Comparison of ENCODE assay signal across 8 cellular contexts in genomic region chr1:50968021-50968883, GRCh38. TPM values are rescaled to one million over a fixed set of nuclear protein-coding genes. Genes with fewer than 3 reads are reported as not detected.
A peak's percentile ranks its signal among the peaks of the same experiment; 100 is the strongest.
DNase-seq lines count a peak whose midpoint lies in the region; ATAC-seq and TF ChIP-seq lines count a peak whose summit lies in the region.

No MANE protein-coding gene starts in this region.

- peak overlapping the region; percentile 95 for H3K4me3 Mint-ChIP-seq in activated T-helper 2 cell treated with anti-CD3 and anti-CD28 coated beads, Interferon-gamma antibody, Interleukin-2, Interleukin-4, amounts not matched to agents 10 μg/mL and 5 μg/mL and 100 μg/mL, durations not matched to agents 14 hours and 24 hours and 36 hours (ENCODE audit: low read depth)
- peak overlapping the region; percentile 88 to 95 (median 93) for H3K4me3 Mint-ChIP-seq in nephron
- H3K4me3 Mint-ChIP-seq in stimulated activated naive CD8-positive, alpha-beta T cell treated with anti-CD3 and anti-CD28 coated beads, Interleukin-15, Interleukin-2, amounts not matched to agents 100 ng/mL and 50 ng/mL, for 24 hours = peak overlapping the region; percentile 91

- DNase-seq in DMS79 (lab: John Stamatoyannopoulos, UW) (peak; percentile 87), Karpas-422 (peak; percentile 94), RKO (ENCODE audit: low spot score) (peak; percentile 87), fibroblast of peridontal ligament (ENCODE audit: extremely low read depth) (peak; percentile 88)
- peak; percentile 84 for DNase-seq in activated T-helper 2 cell treated with anti-CD3 and anti-CD28 coated beads, Interferon-gamma antibody, Interleukin-2, Interleukin-4, amounts not matched to agents 10 μg/mL and 5 μg/mL and 100 μg/mL, durations not matched to agents 14 hours and 24 hours and 36 hours (ENCODE audit: low spot score)

- peak overlapping the region; percentile 90 for H3K27ac ChIP-seq in Karpas-422 (ENCODE audit: low read length)

- no peaks in the 10 kb centered on the region for H3K9me3 Mint-ChIP-seq in activated T-helper 2 cell treated with anti-CD3 and anti-CD28 coated beads, Interferon-gamma antibody, Interleukin-2, Interleukin-4, amounts not matched to agents 10 μg/mL and 5 μg/mL and 100 μg/mL, durations not matched to agents 14 hours and 24 hours and 36 hours
- no peaks in the 10 kb centered on the region for H3K9me3 Mint-ChIP-seq in nephron
- no peaks in the 10 kb centered on the region for H3K9me3 Mint-ChIP-seq in stimulated activated naive CD8-positive, alpha-beta T cell treated with anti-CD3 and anti-CD28 coated beads, Interleukin-15, Interleukin-2, amounts not matched to agents 100 ng/mL and 50 ng/mL, for 24 hours

- H3K79me2 ChIP-seq in Karpas-422 (ENCODE audit: low read length) = peaks cover 27% of the 10 kb centered on the region

- TF ChIP-seq CTCF in nephron (IDR thresholded peaks at IDR 0.05; ENCODE audit: unreplicated experiment in 3 of 3) = peak; percentile 35 to 63 (median 51)

- H3K27me3 Mint-ChIP-seq in activated T-helper 2 cell treated with anti-CD3 and anti-CD28 coated beads, Interferon-gamma antibody, Interleukin-2, Interleukin-4, amounts not matched to agents 10 μg/mL and 5 μg/mL and 100 μg/mL, durations not matched to agents 14 hours and 24 hours and 36 hours (ENCODE audit: low read depth) = peaks cover 13% of the 10 kb centered on the region
- H3K27me3 Mint-ChIP-seq in nephron (ENCODE audit: low read depth) = peaks cover 87% of the 10 kb centered on the region
- peaks cover 10% of the 10 kb centered on the region for H3K27me3 Mint-ChIP-seq in stimulated activated naive CD8-positive, alpha-beta T cell treated with anti-CD3 and anti-CD28 coated beads, Interleukin-15, Interleukin-2, amounts not matched to agents 100 ng/mL and 50 ng/mL, for 24 hours

- H3K27ac Mint-ChIP-seq in activated T-helper 2 cell treated with anti-CD3 and anti-CD28 coated beads, Interferon-gamma antibody, Interleukin-2, Interleukin-4, amounts not matched to agents 10 μg/mL and 5 μg/mL and 100 μg/mL, durations not matched to agents 14 hours and 24 hours and 36 hours = peak overlapping the region; percentile 96
- H3K27ac Mint-ChIP-seq in nephron = peak overlapping the region in 1 of 3 experiments; percentile 77
- H3K27ac Mint-ChIP-seq in stimulated activated naive CD8-positive, alpha-beta T cell treated with anti-CD3 and anti-CD28 coated beads, Interleukin-15, Interleukin-2, amounts not matched to agents 100 ng/mL and 50 ng/mL, for 24 hours = peak overlapping the region; percentile 97

- H3K36me3 ChIP-seq in Karpas-422 (ENCODE audit: insufficient read depth, low read length) = no peaks in the 10 kb centered on the region

- peaks cover 19% of the 10 kb centered on the region for H3K36me3 Mint-ChIP-seq in activated T-helper 2 cell treated with anti-CD3 and anti-CD28 coated beads, Interferon-gamma antibody, Interleukin-2, Interleukin-4, amounts not matched to agents 10 μg/mL and 5 μg/mL and 100 μg/mL, durations not matched to agents 14 hours and 24 hours and 36 hours (ENCODE audit: low read depth)
- no peaks in the 10 kb centered on the region for H3K36me3 Mint-ChIP-seq in nephron (ENCODE audit: low read depth)
- H3K36me3 Mint-ChIP-seq in stimulated activated naive CD8-positive, alpha-beta T cell treated with anti-CD3 and anti-CD28 coated beads, Interleukin-15, Interleukin-2, amounts not matched to agents 100 ng/mL and 50 ng/mL, for 24 hours (ENCODE audit: low read depth) = no peaks in the 10 kb centered on the region

- H3K4me3 ChIP-seq in Karpas-422 (ENCODE audit: low read length) = peak overlapping the region; percentile 84

- no peaks in the 10 kb centered on the region for H3K27me3 ChIP-seq in Karpas-422 (ENCODE audit: low read length)

- H3K9me3 ChIP-seq in Karpas-422 (ENCODE audit: low read length) = no peaks in the 10 kb centered on the region

- peaks cover 39% of the 10 kb centered on the region for H3K4me1 ChIP-seq in Karpas-422 (ENCODE audit: low read length)

- intact Hi-C loops in activated T-helper 2 cell treated with anti-CD3 and anti-CD28 coated beads, Interferon-gamma antibody, Interleukin-2, Interleukin-4, amounts not matched to agents 10 μg/mL and 5 μg/mL and 100 μg/mL, durations not matched to agents 14 hours and 24 hours and 36 hours (cut with micrococcal nuclease) = loop anchor here (1.0 to 10.0 kb wide), 4 partner anchors 8 to 547 kb away; partner anchors contain the start of genes EPS15 and FAF1

- H2AFZ ChIP-seq in Karpas-422 (ENCODE audit: low read length) = peak overlapping the region; percentile 100

- H3K4me1 Mint-ChIP-seq in activated T-helper 2 cell treated with anti-CD3 and anti-CD28 coated beads, Interferon-gamma antibody, Interleukin-2, Interleukin-4, amounts not matched to agents 10 μg/mL and 5 μg/mL and 100 μg/mL, durations not matched to agents 14 hours and 24 hours and 36 hours (ENCODE audit: low read depth) = peaks cover 23% of the 10 kb centered on the region
- peaks cover 14% of the 10 kb centered on the region for H3K4me1 Mint-ChIP-seq in nephron
- peaks cover 27% of the 10 kb centered on the region for H3K4me1 Mint-ChIP-seq in stimulated activated naive CD8-positive, alpha-beta T cell treated with anti-CD3 and anti-CD28 coated beads, Interleukin-15, Interleukin-2, amounts not matched to agents 100 ng/mL and 50 ng/mL, for 24 hours (ENCODE audit: low read depth)

- H3K9ac ChIP-seq in Karpas-422 (ENCODE audit: low read length) = peak overlapping the region; percentile 97

- H3K9me2 ChIP-seq in Karpas-422 (replicated peaks; ENCODE audit: insufficient read depth, low read length) = no peaks in the 10 kb centered on the region

- no peaks in the 10 kb centered on the region for H4K20me1 ChIP-seq in Karpas-422 (ENCODE audit: insufficient read depth, low read depth, low read length)

- ATAC-seq in GM21786 (IDR thresholded peaks at IDR 0.05; ENCODE audit: unreplicated experiment) = peak; percentile 66

- H3K4me2 ChIP-seq in Karpas-422 (ENCODE audit: low read depth, low read length, poor library complexity, severe bottlenecking) = peak overlapping the region; percentile 97

RNA-seq across cellular contexts. Expression of gene CDKN2C, which starts 1.8 kb away (rescaled TPM):
- total RNA-seq in Karpas-422 (2014; rRNA removed; shearing (Covaris generic); ENCODE audit: low replicate concordance) = 16.8 and 18.5 TPM in 2 replicates
- 14.5 and 15.1 TPM in 2 replicates for total RNA-seq in activated T-helper 2 cell treated with anti-CD3 and anti-CD28 coated beads, Interferon-gamma antibody, Interleukin-2, Interleukin-4, amounts not matched to agents 10 μg/mL and 5 μg/mL and 100 μg/mL, durations not matched to agents 14 hours and 24 hours and 36 hours

RNA-seq across cellular contexts. Expression of gene FAF1, which starts 8.2 kb away (rescaled TPM):
- 51.5 and 112 TPM in 2 replicates for total RNA-seq in Karpas-422 (2014; rRNA removed; shearing (Covaris generic); ENCODE audit: low replicate concordance)
- 59.7 and 65.3 TPM in 2 replicates for total RNA-seq in activated T-helper 2 cell treated with anti-CD3 and anti-CD28 coated beads, Interferon-gamma antibody, Interleukin-2, Interleukin-4, amounts not matched to agents 10 μg/mL and 5 μg/mL and 100 μg/mL, durations not matched to agents 14 hours and 24 hours and 36 hours

Comparison
In these comparisons a context has a peak if more than half of its experiments do, and no peak if none do; other contexts are left out.
1. Peak in every context shown above with its lines: DNase-seq, ATAC-seq, H3K4me3 ChIP-seq and H3K27ac ChIP-seq.